In the genomic region with DNA sequence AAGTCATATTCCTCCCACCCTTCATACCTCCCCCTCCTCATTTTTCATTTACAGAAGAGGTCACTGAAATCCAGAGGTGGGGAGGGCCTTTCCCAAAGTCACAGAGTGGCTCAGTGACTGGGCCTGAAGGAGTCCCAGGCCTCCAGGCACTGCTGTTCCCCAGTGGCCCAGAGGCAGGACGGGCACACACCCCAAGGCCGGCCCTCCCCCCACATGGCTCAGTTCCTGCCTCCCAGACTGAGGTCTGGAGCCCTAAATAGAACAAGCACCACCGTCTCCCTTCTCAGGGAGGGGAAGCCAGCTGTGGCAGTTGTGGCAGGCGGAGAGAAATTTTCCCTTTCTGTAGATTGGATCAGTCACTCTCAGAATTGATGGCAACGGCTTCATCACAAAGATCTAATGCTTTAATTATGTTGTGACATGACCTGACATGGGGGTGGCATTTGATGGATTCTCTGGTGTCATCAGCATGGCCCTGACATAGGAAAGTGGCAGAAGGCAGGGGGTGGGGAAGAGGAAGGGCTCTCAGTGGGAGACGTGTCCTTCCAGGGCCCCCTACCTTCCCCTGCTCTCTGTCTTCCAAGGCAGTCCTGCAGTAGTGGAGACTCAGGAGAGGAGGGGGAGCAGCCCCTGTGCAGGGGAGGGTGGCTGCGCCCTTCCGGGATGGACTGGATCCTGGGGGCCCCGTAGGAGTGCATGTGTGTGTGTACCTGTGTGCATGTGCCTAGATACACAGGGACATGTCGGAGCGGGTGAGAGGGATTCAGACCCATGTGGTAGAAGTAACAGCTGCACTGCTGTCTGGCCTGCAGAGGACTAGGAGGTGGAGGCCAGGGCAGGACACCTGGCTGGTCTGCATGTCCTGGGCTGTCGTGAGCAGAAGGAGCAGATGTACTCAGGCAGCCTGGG, we compare ENCODE assay signal across 12 cellular contexts. TPM values are rescaled to one million over a fixed set of nuclear protein-coding genes. Genes with fewer than 3 reads are reported as not detected.
DNase-seq lines count a peak whose midpoint lies in the region; ATAC-seq and TF ChIP-seq lines count a peak whose summit lies in the region.
"Had no signal": no experiment of that assay in that cellular context is flagged by ENCODE, and none has a peak within 500 bp of the region (broad histone marks: within the 10 kb centered on the region; RNA-seq: fewer than 3 reads in every experiment).

No MANE protein-coding gene starts in this region.

- H3K27me3 ChIP-seq in adrenal gland (no peaks in the 10 kb centered on the region), mesendoderm (ENCODE audit: insufficient read depth, low read length, poor library complexity) (no peaks in the 10 kb centered on the region), stomach smooth muscle (ENCODE audit: control insufficient read depth in 1 of 2, insufficient read depth in 2 of 2, low read length in 2 of 2) (no peaks in the 10 kb centered on the region), MM.1S (replicated peaks; ENCODE audit: insufficient read depth, low read length) (no peaks in the 10 kb centered on the region)

- no peaks in the 10 kb centered on the region for H3F3A ChIP-seq in MM.1S (ENCODE audit: insufficient read depth, low read length)

- TF ChIP-seq POLR2A in adrenal gland (IDR thresholded peaks at IDR 0.05) = peak in 1 of 2 donors; percentile 21

- DNase-seq in NCI-H1694 (lab: John Stamatoyannopoulos, UW) = peak; percentile 31
- peak; percentile 70 to 85 (median 75) for DNase-seq in adrenal gland
- peak; percentile 8 for DNase-seq in mesendoderm
- no peak for DNase-seq in MM.1S
- no peak for DNase-seq in glomerular visceral epithelial cell (ENCODE audit: extremely low spot score)
- DNase-seq: NCI-H2029 treated with DMSO at 0.1 percent for 48 hours; stimulated activated naive CD4-positive, alpha-beta T cell had no signal

- H3K56ac ChIP-seq in mesendoderm (ENCODE audit: low read length) = peak overlapping the region; percentile 10

- H2BK120ac ChIP-seq in mesendoderm (ENCODE audit: low read depth, low read length) = no peak overlapping the region

- intact Hi-C loops in adrenal gland (cut with DNase I) = loop anchor here in 1 of 2 donors (5.0 kb wide), 1 partner anchor 97 kb away; no protein-coding TSS in a partner anchor

- no peak overlapping the region for H2AFZ ChIP-seq in MM.1S (ENCODE audit: low read length)

- H3K4me3 ChIP-seq in adrenal gland (no peak overlapping the region), mesendoderm (ENCODE audit: low read length) (no peak overlapping the region), stomach smooth muscle (ENCODE audit: low read length in 2 of 2) (peak overlapping the region in 1 of 2 donors; percentile 15), MM.1S (ENCODE audit: low read length) (no peak overlapping the region)

- WGBS in adrenal gland, 4 donors = 55 to 70% (median 59%) methylated on average over 10 to 12 of the region's 12 CpGs
- no CpG with 5 or more reads among the region's 12 CpGs for WGBS in mesendoderm (ENCODE audit: extremely low coverage, insufficient coverage, low lambda C conversion rate)

- no peaks in the 10 kb centered on the region for H4K20me1 ChIP-seq in MM.1S (ENCODE audit: insufficient read depth, low read length)

- no peak overlapping the region for H2BK15ac ChIP-seq in mesendoderm (replicated peaks; ENCODE audit: low read depth)

- H3K27ac ChIP-seq in adrenal gland = peak overlapping the region in 4 of 5 donors; percentile 63 to 84 (median 70)
- no peak overlapping the region for H3K27ac ChIP-seq in mesendoderm (ENCODE audit: low read depth, low read length)
- peak overlapping the region; percentile 62 for H3K27ac ChIP-seq in stomach smooth muscle (ENCODE audit: low read length)
- H3K27ac ChIP-seq in MM.1S (ENCODE audit: low read length) = no peak overlapping the region

- H3K18ac ChIP-seq in mesendoderm (ENCODE audit: low read length) = no peak overlapping the region

- H2AK5ac ChIP-seq in mesendoderm (ENCODE audit: low read length) = no peak overlapping the region

- no peak overlapping the region for H2BK5ac ChIP-seq in mesendoderm (ENCODE audit: low read length)

- no peaks in the 10 kb centered on the region for H3K79me1 ChIP-seq in mesendoderm (ENCODE audit: low read length)

- H3K36me3 ChIP-seq in adrenal gland (replicated peaks in 1 of 2) = no peaks in the 10 kb centered on the region
- no peaks in the 10 kb centered on the region for H3K36me3 ChIP-seq in mesendoderm (ENCODE audit: control insufficient read depth, insufficient read depth, low read length)
- no peaks in the 10 kb centered on the region for H3K36me3 ChIP-seq in stomach smooth muscle (ENCODE audit: control insufficient read depth in 2 of 2, insufficient read depth in 2 of 2, low read length in 2 of 2)
- no peaks in the 10 kb centered on the region for H3K36me3 ChIP-seq in MM.1S (replicated peaks; ENCODE audit: insufficient read depth, low read length)

- H3K9ac ChIP-seq in mesendoderm (ENCODE audit: low read length) (no peak overlapping the region), stomach smooth muscle (ENCODE audit: low read length in 2 of 2) (peak overlapping the region; percentile 3 to 55), MM.1S (ENCODE audit: low read length) (no peak overlapping the region)

- no peak overlapping the region for H3K4ac ChIP-seq in mesendoderm (ENCODE audit: low read depth, low read length)

- no peak for TF ChIP-seq CTCF in adrenal gland (IDR thresholded peaks at IDR 0.05)
- TF ChIP-seq CTCF in MM.1S (IDR thresholded peaks at IDR 0.05; ENCODE audit: low read length) = no peak

- no peaks in the 10 kb centered on the region for H3K9me3 ChIP-seq in adrenal gland (replicated peaks in 1 of 3)
- no peaks in the 10 kb centered on the region for H3K9me3 ChIP-seq in stomach smooth muscle (ENCODE audit: control insufficient read depth in 2 of 2, low read length in 2 of 2)
- no peaks in the 10 kb centered on the region for H3K9me3 ChIP-seq in MM.1S (replicated peaks; ENCODE audit: insufficient read depth, low read length)

- H3K79me2 ChIP-seq in mesendoderm (ENCODE audit: control insufficient read depth, insufficient read depth, low read length) (no peaks in the 10 kb centered on the region), MM.1S (ENCODE audit: low read length) (no peaks in the 10 kb centered on the region)

- no peak overlapping the region for H3K23ac ChIP-seq in mesendoderm (ENCODE audit: low read length)

- no peak overlapping the region for H4K8ac ChIP-seq in mesendoderm (ENCODE audit: low read depth, low read length)

- H4K5ac ChIP-seq in mesendoderm (ENCODE audit: low read length) = no peak overlapping the region

- H3K4me2 ChIP-seq in mesendoderm (ENCODE audit: low read length) (no peak overlapping the region), MM.1S (ENCODE audit: low read depth, low read length) (no peak overlapping the region)

- no peak for ATAC-seq in GM21447 (IDR thresholded peaks at IDR 0.05; ENCODE audit: unreplicated experiment)
- no peak for ATAC-seq in GM21723 (IDR thresholded peaks at IDR 0.05; ENCODE audit: unreplicated experiment)
- ATAC-seq: WTC11 had no signal

- H3K4me1 ChIP-seq in adrenal gland (replicated peaks in 1 of 2) (peaks cover 17 to 18% of the 10 kb centered on the region in 2 donors), mesendoderm (ENCODE audit: control insufficient read depth, low read depth, low read length) (peaks cover 7% of the 10 kb centered on the region), stomach smooth muscle (ENCODE audit: control insufficient read depth, insufficient read depth, low read length) (peaks cover 33% of the 10 kb centered on the region), MM.1S (ENCODE audit: low read length) (no peaks in the 10 kb centered on the region)

- H3K9me2 ChIP-seq in MM.1S (replicated peaks; ENCODE audit: insufficient read depth, low read length) = no peaks in the 10 kb centered on the region

RNA-seq across cellular contexts. Expression of a gene that starts 41.2 kb away (rescaled TPM):
- total RNA-seq in adrenal gland = 1 to 10 TPM in 5 of 8 donors, under 1 TPM in 2, not detected in 1; 0.22 to 3.9 (median 1.2) TPM
- 1 to 10 TPM in 2 of 3 donors, under 1 TPM in 1; 0.51 to 7.0 (median 2.8) TPM for polyA plus RNA-seq in adrenal gland
- polyA plus RNA-seq in mesendoderm (2013, experiment 1 of 2) = 0.32 TPM
- 0.36 TPM for polyA plus RNA-seq in mesendoderm (2013, experiment 2 of 2)
- polyA plus RNA-seq: CD14-positive monocyte had no signal

Comparison
In these comparisons a context has a peak if more than half of its experiments do, and no peak if none do; other contexts are left out.
1. DNase-seq: peak in NCI-H1694 (single experiment), adrenal gland (7 of 7) and mesendoderm (single experiment); none in MM.1S (single experiment) and glomerular visceral epithelial cell (single experiment).
2. H3K27ac ChIP-seq: peak in adrenal gland (4 of 5) and stomach smooth muscle (single experiment); none in mesendoderm (single experiment) and MM.1S (single experiment).
3. H3K9ac ChIP-seq: peak in stomach smooth muscle (2 of 2); none in mesendoderm (single experiment) and MM.1S (single experiment).